In the genomic region with DNA sequence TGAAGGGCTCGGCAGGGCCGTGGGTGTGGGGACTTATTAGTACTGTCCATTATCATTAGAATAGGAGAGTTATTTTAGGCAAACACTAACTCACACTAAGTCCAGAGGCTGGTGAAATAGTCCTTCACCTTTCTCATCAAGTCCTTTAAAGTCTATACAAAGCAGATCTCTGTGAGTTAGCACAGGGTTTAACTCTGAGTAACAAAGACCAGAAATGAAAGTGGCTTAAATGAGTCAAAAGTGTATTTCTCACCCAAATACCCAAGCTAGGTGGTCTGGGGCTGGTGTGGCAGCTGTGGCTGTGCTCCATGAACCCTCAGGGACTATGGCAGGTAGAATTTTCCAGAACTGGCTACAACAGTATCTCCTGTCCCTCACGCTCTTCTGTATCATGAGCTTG, we compare ENCODE assay signal across 15 cellular contexts.
DNase-seq lines count a peak whose midpoint lies in the region; ATAC-seq, FAIRE-seq and TF ChIP-seq lines count a peak whose summit lies in the region.
"Had no signal": no experiment of that assay in that cellular context is flagged by ENCODE, and none has a peak within 500 bp of the region (broad histone marks: within the 10 kb centered on the region; RNA-seq: fewer than 3 reads in every experiment).

No MANE protein-coding gene starts in this region.

- no peaks in the 10 kb centered on the region for H3K36me3 Mint-ChIP-seq in activated naive CD8-positive, alpha-beta T cell treated with anti-CD3 and anti-CD28 coated beads, Interleukin-2, amount 50 U/mL, for 24 hours (ENCODE audit: low read depth)
- H3K36me3 Mint-ChIP-seq in activated naive CD8-positive, alpha-beta T cell treated with anti-CD3 and anti-CD28 coated beads for 36 hours = no peaks in the 10 kb centered on the region
- H3K36me3 Mint-ChIP-seq: CD4-positive, alpha-beta memory T cell had no signal

- H3K9ac ChIP-seq in OCI-LY3 (ENCODE audit: low read length) = no peak overlapping the region

- TF ChIP-seq CTCF in OCI-LY3 (IDR thresholded peaks at IDR 0.05; ENCODE audit: low read depth, low read length) = no peak

- H4K20me1 ChIP-seq in OCI-LY3 (ENCODE audit: insufficient read depth, low read length) = no peaks in the 10 kb centered on the region

- H3K27me3 Mint-ChIP-seq in activated naive CD8-positive, alpha-beta T cell treated with anti-CD3 and anti-CD28 coated beads, Interleukin-2, amount 50 U/mL, for 24 hours = peaks cover 2% of the 10 kb centered on the region
- no peaks in the 10 kb centered on the region for H3K27me3 Mint-ChIP-seq in activated naive CD8-positive, alpha-beta T cell treated with anti-CD3 and anti-CD28 coated beads for 36 hours
- H3K27me3 Mint-ChIP-seq: CD4-positive, alpha-beta memory T cell had no signal

- no peaks in the 10 kb centered on the region for H3K4me1 Mint-ChIP-seq in activated naive CD8-positive, alpha-beta T cell treated with anti-CD3 and anti-CD28 coated beads, Interleukin-2, amount 50 U/mL, for 24 hours
- H3K4me1 Mint-ChIP-seq in activated naive CD8-positive, alpha-beta T cell treated with anti-CD3 and anti-CD28 coated beads for 36 hours = no peaks in the 10 kb centered on the region
- H3K4me1 Mint-ChIP-seq: CD4-positive, alpha-beta memory T cell; GM23338 had no signal

- peak; percentile 65 for FAIRE-seq in GM18507 (lab: Jason Lieb, UNC)
- FAIRE-seq: D721Med had no signal

- H3K9me3 Mint-ChIP-seq in activated naive CD8-positive, alpha-beta T cell treated with anti-CD3 and anti-CD28 coated beads, Interleukin-2, amount 50 U/mL, for 24 hours = no peaks in the 10 kb centered on the region
- H3K9me3 Mint-ChIP-seq in activated naive CD8-positive, alpha-beta T cell treated with anti-CD3 and anti-CD28 coated beads for 36 hours = no peaks in the 10 kb centered on the region
- H3K9me3 Mint-ChIP-seq: GM23338 had no signal

- DNase-seq in activated naive CD8-positive, alpha-beta T cell treated with anti-CD3 and anti-CD28 coated beads, Interleukin-2, amount 50 U/mL, for 24 hours = no peak
- DNase-seq in activated naive CD8-positive, alpha-beta T cell treated with anti-CD3 and anti-CD28 coated beads for 36 hours = no peak
- DNase-seq in GM18507 (ENCODE audit: extremely low spot score, insufficient read length, low read depth) (no peak), COR-L47 (lab: John Stamatoyannopoulos, UW) (no peak), DMS 273 treated with DMSO at 0.1 percent for 48 hours (lab: John Stamatoyannopoulos, UW) (no peak)
- DNase-seq: BE2C; CD4-positive, alpha-beta memory T cell; GF-D8; H7; KBM-7 had no signal

- peak overlapping the region; percentile 43 for H3K4me2 ChIP-seq in OCI-LY3 (ENCODE audit: low read length)
- H3K4me2 ChIP-seq: A549, GM23338 had no signal

- H3K79me2 ChIP-seq in OCI-LY3 (ENCODE audit: low read length) = no peaks in the 10 kb centered on the region

- no peak overlapping the region for H3K27ac ChIP-seq in OCI-LY3 (ENCODE audit: low read length)
- H3K27ac ChIP-seq: A549, C4-2B had no signal

- no peak overlapping the region for H2AFZ ChIP-seq in OCI-LY3 (ENCODE audit: low read depth, low read length)
- H2AFZ ChIP-seq: GM23338 had no signal

- H3K4me1 ChIP-seq in OCI-LY3 (ENCODE audit: low read length) = peaks cover 13% of the 10 kb centered on the region
- H3K4me1 ChIP-seq: A549, BE2C had no signal

- H3K4me3 ChIP-seq in OCI-LY3 (ENCODE audit: low read length) = no peak overlapping the region
- H3K4me3 ChIP-seq: A549, GM23338 had no signal

- no peak overlapping the region for H3K4me3 Mint-ChIP-seq in activated naive CD8-positive, alpha-beta T cell treated with anti-CD3 and anti-CD28 coated beads, Interleukin-2, amount 50 U/mL, for 24 hours
- no peak overlapping the region for H3K4me3 Mint-ChIP-seq in activated naive CD8-positive, alpha-beta T cell treated with anti-CD3 and anti-CD28 coated beads for 36 hours
- H3K4me3 Mint-ChIP-seq: CD4-positive, alpha-beta memory T cell; GM23338 had no signal

- ATAC-seq in activated naive CD8-positive, alpha-beta T cell treated with anti-CD3 and anti-CD28 coated beads, Interleukin-2, amount 50 U/mL, for 24 hours = peak; percentile 28
- ATAC-seq: A549, GM23338 had no signal

- H3K27ac Mint-ChIP-seq in activated naive CD8-positive, alpha-beta T cell treated with anti-CD3 and anti-CD28 coated beads, Interleukin-2, amount 50 U/mL, for 24 hours = no peak overlapping the region
- H3K27ac Mint-ChIP-seq in activated naive CD8-positive, alpha-beta T cell treated with anti-CD3 and anti-CD28 coated beads for 36 hours = no peak overlapping the region
- H3K27ac Mint-ChIP-seq: GM23338 had no signal

- no peaks in the 10 kb centered on the region for H3K9me3 ChIP-seq in OCI-LY3 (ENCODE audit: insufficient read depth, low read length)
- H3K9me3 ChIP-seq: BE2C had no signal

- H3K27me3 ChIP-seq in OCI-LY3 (ENCODE audit: low read depth, low read length) = peaks cover 9% of the 10 kb centered on the region
- H3K27me3 ChIP-seq: BE2C had no signal

- H3K36me3 ChIP-seq in OCI-LY3 (replicated peaks; ENCODE audit: low read depth, low read length) = no peaks in the 10 kb centered on the region
- H3K36me3 ChIP-seq: BE2C had no signal
